In the genomic region with DNA sequence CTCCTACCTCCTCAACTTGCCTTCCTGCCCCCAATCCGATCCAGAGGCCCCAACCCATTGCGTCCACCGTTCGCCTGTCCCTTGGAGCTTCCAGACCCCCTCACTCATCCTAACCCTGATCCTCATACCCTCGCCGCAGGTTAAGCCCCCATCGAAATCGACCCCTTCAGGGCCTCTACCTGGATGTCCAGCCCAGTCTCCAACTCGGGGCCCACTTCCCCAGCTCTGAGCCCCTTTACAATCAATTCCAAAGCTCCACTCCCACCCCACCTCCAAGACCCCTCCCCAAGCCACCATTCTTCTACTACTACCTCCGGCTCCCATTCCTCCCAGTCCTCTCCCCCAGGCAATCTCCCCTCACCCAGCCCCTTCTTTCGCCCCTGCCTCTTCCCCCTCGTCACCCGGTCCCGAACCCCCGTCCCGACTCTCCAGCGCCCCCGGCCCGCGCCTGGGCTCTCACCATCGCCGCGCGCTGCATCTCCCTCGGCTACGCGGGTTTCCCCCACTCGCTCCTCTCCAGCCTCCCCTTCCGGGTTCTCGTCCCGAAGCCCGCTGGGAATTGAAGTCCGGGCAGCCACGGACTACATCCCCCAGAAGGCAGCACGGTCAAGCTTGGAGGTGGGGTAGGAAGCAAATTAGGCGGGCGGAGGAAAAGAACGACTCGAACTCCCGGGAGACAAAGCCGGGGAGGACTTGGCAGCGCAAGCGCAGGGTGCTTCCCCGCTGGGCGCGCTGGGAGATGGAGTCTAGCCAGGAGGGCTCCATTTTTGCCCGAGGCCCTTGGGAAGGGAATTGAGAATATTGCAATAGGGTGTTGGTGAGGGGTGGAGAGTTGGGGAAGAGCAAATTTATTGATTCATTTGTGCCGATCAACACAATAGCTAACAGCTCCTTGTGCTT, we compare ENCODE assay signal across 8 cellular contexts. TPM values are rescaled to one million over a fixed set of nuclear protein-coding genes. Genes with fewer than 3 reads are reported as not detected.
DNase-seq lines count a peak whose midpoint lies in the region; ATAC-seq, FAIRE-seq and TF ChIP-seq lines count a peak whose summit lies in the region.

Gene FBXO46 (minus strand): TSS at position 508 of the 900 bp plus-strand sequence. CDS start 17,401 bp downstream, outside the sequence.

- peak; percentile 90 for ATAC-seq in HG03460 (IDR thresholded peaks at IDR 0.05; ENCODE audit: unreplicated experiment)

- H3K9me3 Mint-ChIP-seq in activated CD4-positive, alpha-beta T cell treated with anti-CD3 and anti-CD28 coated beads, Interleukin-2, amount 10 ng/mL, durations not matched to agents 24 days and 14 days, result no peaks in the 10 kb centered on the region

- H3K27me3 Mint-ChIP-seq in activated CD4-positive, alpha-beta T cell treated with anti-CD3 and anti-CD28 coated beads, Interleukin-2, amount 10 ng/mL, durations not matched to agents 24 days and 14 days, result no peaks in the 10 kb centered on the region

- H3K36me3 ChIP-seq in BLaER1, result peaks cover 16% of the 10 kb centered on the region; the same call in 1 of the 2 replicates

- peak within 1 kb of the TSS; percentile 92 for H3K9ac ChIP-seq in BLaER1

- DNase-seq in GM19239 (ENCODE audit: insufficient read length, low spot score) (peak; percentile 96), NCI-H526 treated with DMSO at 0.1 percent for 48 hours (lab: John Stamatoyannopoulos, UW) (peak; percentile 97), coronary artery (ENCODE audit: low spot score) (peak; percentile 98)
- peak; percentile 99 for DNase-seq in activated CD4-positive, alpha-beta T cell treated with anti-CD3 and anti-CD28 coated beads, Interleukin-2, amount 10 ng/mL, durations not matched to agents 24 days and 14 days
- DNase-seq in stimulated activated CD4-positive, alpha-beta T cell treated with anti-CD3 and anti-CD28 coated beads, Interleukin-1b, Interleukin-23, amount 100 ng/mL, for 4 hours (ENCODE audit: low read depth in 2 of 2), result peak; percentile 82 to 84

- H3K36me3 Mint-ChIP-seq in activated CD4-positive, alpha-beta T cell treated with anti-CD3 and anti-CD28 coated beads, Interleukin-2, amount 10 ng/mL, durations not matched to agents 24 days and 14 days (ENCODE audit: low read depth), result peaks cover 12% of the 10 kb centered on the region

- peak within 1 kb of the TSS; percentile 95 for H3K4me3 Mint-ChIP-seq in activated CD4-positive, alpha-beta T cell treated with anti-CD3 and anti-CD28 coated beads, Interleukin-2, amount 10 ng/mL, durations not matched to agents 24 days and 14 days

- peak; percentile 100 for FAIRE-seq in GM19239 (lab: Jason Lieb, UNC)

- H4K20me1 ChIP-seq in BLaER1, result peaks cover 39% of the 10 kb centered on the region

- peaks cover 25% of the 10 kb centered on the region for H3K4me1 Mint-ChIP-seq in activated CD4-positive, alpha-beta T cell treated with anti-CD3 and anti-CD28 coated beads, Interleukin-2, amount 10 ng/mL, durations not matched to agents 24 days and 14 days

- H3K4me1 ChIP-seq in BLaER1, result peaks cover 33% of the 10 kb centered on the region

- H3K27ac Mint-ChIP-seq in activated CD4-positive, alpha-beta T cell treated with anti-CD3 and anti-CD28 coated beads, Interleukin-2, amount 10 ng/mL, durations not matched to agents 24 days and 14 days, result peak within 1 kb of the TSS; percentile 88

- H3K9me3 ChIP-seq in BLaER1, result no peaks in the 10 kb centered on the region

- peak within 1 kb of the TSS; percentile 72 for H3K27ac ChIP-seq in BLaER1
- H3K27ac ChIP-seq in coronary artery, result peak within 1 kb of the TSS; percentile 71 to 82
- H3K27ac ChIP-seq in layer of hippocampus (ENCODE audit: low read depth, low read length), result peak within 1 kb of the TSS; percentile 54

- peak within 1 kb of the TSS; percentile 81 for H3K4me3 ChIP-seq in BLaER1
- H3K4me3 ChIP-seq in coronary artery, result peak within 1 kb of the TSS; percentile 91

- intact Hi-C loops in activated CD4-positive, alpha-beta T cell treated with anti-CD3 and anti-CD28 coated beads, Interleukin-2, amount 10 ng/mL, durations not matched to agents 24 days and 14 days (cut with micrococcal nuclease), result loop anchor here (1.0 to 2.0 kb wide), 5 partner anchors 13 to 146 kb away; partner anchors contain the start of genes OPA3, QPCTL, SIX5 and SYMPK

- no peaks in the 10 kb centered on the region for H3K27me3 ChIP-seq in BLaER1
- H3K27me3 ChIP-seq in layer of hippocampus (ENCODE audit: control insufficient read depth, insufficient read depth, low read length), result no peaks in the 10 kb centered on the region

- no peak for TF ChIP-seq CTCF in coronary artery (IDR thresholded peaks at IDR 0.05)

- peak within 1 kb of the TSS; percentile 96 for H3K4me2 ChIP-seq in BLaER1

RNA-seq across cellular contexts. Expression of gene FBXO46, which starts in this region (rescaled TPM):
- 34.2 and 34.7 TPM in 2 replicates for total RNA-seq in activated CD4-positive, alpha-beta T cell treated with anti-CD3 and anti-CD28 coated beads, Interleukin-2, amount 10 ng/mL, durations not matched to agents 24 days and 14 days

Comparison
In these comparisons a context has a peak if more than half of its experiments do, and no peak if none do; other contexts are left out.
1. Peak in every context shown above with its lines: DNase-seq, ATAC-seq, H3K4me3 ChIP-seq and H3K27ac ChIP-seq.